In genomic region chr3:15812183-15812582, GRCh38 we compare ENCODE assay signal across 10 cellular contexts. TPM values are rescaled to one million over a fixed set of nuclear protein-coding genes. Genes with fewer than 3 reads are reported as not detected.
A peak's percentile ranks its signal among the peaks of the same experiment; 100 is the strongest.
DNase-seq lines count a peak whose midpoint lies in the region; ATAC-seq, FAIRE-seq and TF ChIP-seq lines count a peak whose summit lies in the region.
"Had no signal": no experiment of that assay in that cellular context is flagged by ENCODE, and none has a peak within 500 bp of the region (broad histone marks: within the 10 kb centered on the region; RNA-seq: fewer than 3 reads in every experiment).

No MANE protein-coding gene starts in this region.

- intact Hi-C loops in pancreas (cut with DNase I) (no loop called here), left colon (cut with DNase I, micrococcal nuclease) (loop anchor here (10.0 kb wide), 2 partner anchors 433 to 587 kb away; no protein-coding TSS in a partner anchor)

- no peaks in the 10 kb centered on the region for H3K9me3 ChIP-seq in pancreas

- H3K27ac ChIP-seq in pancreas: no peak overlapping the region
- H3K27ac ChIP-seq: HL-60 had no signal

- peak; percentile 74 for FAIRE-seq in pancreas (lab: Jason Lieb, UNC)

- peak; percentile 37 for ATAC-seq in effector memory CD8-positive, alpha-beta T cell (replicated peaks)
- peak in 3 of 4 donors; percentile 41 to 50 (median 46) for ATAC-seq in pancreas
- no peak for ATAC-seq in left colon
- ATAC-seq in HG03378 (IDR thresholded peaks at IDR 0.05; ENCODE audit: unreplicated experiment): no peak

- H3K27ac Mint-ChIP-seq in effector memory CD8-positive, alpha-beta T cell: no peak overlapping the region
- H3K27ac Mint-ChIP-seq: activated T-helper 1 cell treated with anti-CD3 and anti-CD28 coated beads, Interleukin-12 subunit alpha, Interleukin-12 subunit beta, Interleukin-2, Interleukin-4 antibody, amounts not matched to agents 30 ng/mL and 10 ng/mL and 1 ng/mL, durations not matched to agents 14 hours and 24 hours and 36 hours had no signal

- peaks cover 16 to 20% of the 10 kb centered on the region in 2 donors for H3K4me1 Mint-ChIP-seq in effector memory CD8-positive, alpha-beta T cell (ENCODE audit: low read depth in 2 of 2)

- H3K27me3 Mint-ChIP-seq in effector memory CD8-positive, alpha-beta T cell: no peaks in the 10 kb centered on the region

- TF ChIP-seq CTCF in LNCaP clone FGC (IDR thresholded peaks at IDR 0.05; ENCODE audit: control insufficient read depth, extremely low read depth, insufficient read depth) (peak; percentile 47), pancreas (IDR thresholded peaks at IDR 0.05) (peak in 2 of 4 donors; percentile 16 to 20)

- no peaks in the 10 kb centered on the region for H3K36me3 ChIP-seq in pancreas

- H3K4me3 ChIP-seq in LNCaP clone FGC (ENCODE audit: low read depth, low read length) (no peak overlapping the region), pancreas (no peak overlapping the region)

- no peaks in the 10 kb centered on the region for H3K27me3 ChIP-seq in pancreas

- H3K9me3 Mint-ChIP-seq in effector memory CD8-positive, alpha-beta T cell: no peaks in the 10 kb centered on the region
- H3K9me3 Mint-ChIP-seq: activated T-helper 1 cell treated with anti-CD3 and anti-CD28 coated beads, Interleukin-12 subunit alpha, Interleukin-12 subunit beta, Interleukin-2, Interleukin-4 antibody, amounts not matched to agents 30 ng/mL and 10 ng/mL and 1 ng/mL, durations not matched to agents 14 hours and 24 hours and 36 hours had no signal

- DNase-seq in EL (peak; percentile 27), LNCaP clone FGC (ENCODE audit: low read depth) (no peak), pancreas (no peak), NCI-H748 treated with DMSO at 0.1 percent for 48 hours (lab: John Stamatoyannopoulos, UW) (no peak), left colon (no peak), GM19238 (ENCODE audit: insufficient read length, low spot score) (no peak)
- DNase-seq in effector memory CD8-positive, alpha-beta T cell: no peak

- H3K4me3 Mint-ChIP-seq in effector memory CD8-positive, alpha-beta T cell: no peak overlapping the region
- H3K4me3 Mint-ChIP-seq: activated T-helper 1 cell treated with anti-CD3 and anti-CD28 coated beads, Interleukin-12 subunit alpha, Interleukin-12 subunit beta, Interleukin-2, Interleukin-4 antibody, amounts not matched to agents 30 ng/mL and 10 ng/mL and 1 ng/mL, durations not matched to agents 14 hours and 24 hours and 36 hours had no signal

- H3K4me1 ChIP-seq in pancreas: peaks cover 5 to 16% (median 15%) of the 10 kb centered on the region in 3 donors

- no peaks in the 10 kb centered on the region for H3K36me3 Mint-ChIP-seq in effector memory CD8-positive, alpha-beta T cell (ENCODE audit: insufficient read depth)

- WGBS in pancreas, 2 donors: 97 to 100% methylated on average over 1 of the region's 1 CpG

RNA-seq across cellular contexts. Expression of gene ANKRD28, which starts 14.4 kb away (rescaled TPM):
- total RNA-seq in pancreas: 10 to 100 TPM; 25.7 to 40.5 (median 32.3) TPM
- 10 to 100 TPM in 1 of 2 donors, 1 to 10 TPM in 1; 9.5 to 10.7 TPM for polyA plus RNA-seq in pancreas
- 10 to 100 TPM; 47.0 to 49.8 TPM for total RNA-seq in left colon

Comparison
In these comparisons a context has a peak if more than half of its experiments do, and no peak if none do; other contexts are left out.
1. ATAC-seq: peak in effector memory CD8-positive, alpha-beta T cell (single experiment) and pancreas (3 of 4); none in left colon (single experiment) and HG03378 (single experiment).
2. intact Hi-C loops: an anchor here in left colon (10.0 kb wide); none called in pancreas.